ENCODE assay signal across 1 cellular context in the genomic region with DNA sequence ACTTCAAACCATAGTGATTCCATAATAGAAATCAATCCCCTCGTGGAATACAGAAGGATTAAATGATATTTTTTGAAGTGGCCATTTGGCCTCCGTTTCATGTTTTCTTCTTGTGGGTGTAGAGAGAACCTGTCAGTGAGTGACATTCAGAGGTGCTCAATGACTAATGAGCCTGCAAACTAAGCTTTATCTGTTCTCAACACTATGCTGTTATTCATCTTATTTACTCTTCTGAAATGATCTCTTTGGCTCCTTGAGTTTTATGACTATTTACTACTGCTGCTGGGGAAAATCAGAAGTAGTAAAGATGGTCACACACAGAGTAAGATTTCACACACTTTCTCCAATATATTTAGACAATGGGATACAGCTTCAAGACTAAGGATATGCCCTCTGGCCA.
TF ChIP-seq lines count a peak whose summit lies in the region.

No MANE protein-coding gene starts in this region.

TF ChIP-seq in K562, 482 proteins besides CTCF, POLR2A, EP300 and RAD21 (continued from another document):
- TF ChIP-seq PHTF2 (CRISPR knock-in tag; IDR thresholded peaks at IDR 0.05) (no peak), EP400 (IDR thresholded peaks at IDR 0.05) (peak; percentile 31; the same call in 1 of the 2 replicates), HNRNPH1 (optimal IDR thresholded peaks at IDR 0.05; ENCODE audit: low read depth, low read length) (no peak), KLF16 (IDR thresholded peaks at IDR 0.05) (peak; percentile 55; the same call in 1 of the 2 replicates), ZNF75A (CRISPR knock-in tag; IDR thresholded peaks at IDR 0.05) (no peak), LCOR (CRISPR knock-in tag; IDR thresholded peaks at IDR 0.05) (0 out of 2 replicates have a peak, but pooled peaks have one; percentile 46), NR2C1 (IDR thresholded peaks at IDR 0.05) (0 out of 2 replicates have a peak, but pooled peaks have one; percentile 10), NR2C1 (tag; IDR thresholded peaks at IDR 0.05) (no peak)
- TF ChIP-seq, protein P1, sequence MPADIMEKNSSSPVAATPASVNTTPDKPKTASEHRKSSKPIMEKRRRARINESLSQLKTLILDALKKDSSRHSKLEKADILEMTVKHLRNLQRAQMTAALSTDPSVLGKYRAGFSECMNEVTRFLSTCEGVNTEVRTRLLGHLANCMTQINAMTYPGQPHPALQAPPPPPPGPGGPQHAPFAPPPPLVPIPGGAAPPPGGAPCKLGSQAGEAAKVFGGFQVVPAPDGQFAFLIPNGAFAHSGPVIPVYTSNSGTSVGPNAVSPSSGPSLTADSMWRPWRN (IDR thresholded peaks at IDR 0.05; ENCODE audit: low read depth) = peak; percentile 55
